15 cellular contexts compared by ENCODE assay signal in the genomic region with DNA sequence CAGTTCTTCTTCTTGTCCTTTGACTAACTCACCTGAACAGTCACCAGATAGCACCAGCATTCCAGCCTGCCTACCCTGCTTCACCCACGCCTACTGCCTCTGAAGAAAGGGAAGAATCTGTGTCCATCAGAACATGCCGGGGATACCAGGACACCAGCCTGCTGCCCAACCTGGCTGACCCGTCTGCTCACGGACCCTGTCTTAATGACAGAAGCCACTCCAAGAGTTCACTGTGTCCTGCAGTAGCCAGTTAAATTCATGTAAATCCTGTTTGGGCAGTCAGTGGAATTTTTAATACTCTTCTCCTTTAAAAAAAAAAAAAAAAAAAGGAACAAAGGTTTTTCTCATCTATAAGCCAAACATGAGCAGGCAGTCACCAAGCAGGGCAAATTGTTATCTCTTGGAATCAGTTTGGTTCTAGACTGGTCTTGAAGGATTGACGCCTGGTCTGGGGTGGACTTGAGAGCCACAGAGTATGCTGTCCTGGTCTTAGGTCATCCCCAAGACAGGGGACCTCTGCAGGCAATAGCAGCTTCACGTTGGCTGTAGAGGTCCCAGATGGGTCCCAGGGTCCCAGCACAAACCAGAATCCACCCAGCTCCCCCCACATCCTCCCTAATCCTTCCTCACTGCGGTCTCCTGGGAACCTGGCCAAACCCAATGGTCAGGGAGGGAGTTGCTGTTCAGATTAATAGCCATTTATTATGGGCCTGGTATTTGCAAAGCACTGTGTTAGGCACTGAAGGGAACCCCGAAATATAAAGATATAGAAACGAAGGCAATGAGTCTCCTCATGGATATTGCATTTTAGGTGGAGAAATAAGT.
A peak's percentile ranks its signal among the peaks of the same experiment; 100 is the strongest.
DNase-seq lines count a peak whose midpoint lies in the region; ATAC-seq and TF ChIP-seq lines count a peak whose summit lies in the region.
"Had no signal": no experiment of that assay in that cellular context is flagged by ENCODE, and none has a peak within 500 bp of the region (broad histone marks: within the 10 kb centered on the region; RNA-seq: fewer than 3 reads in every experiment).

No MANE protein-coding gene starts in this region.

- H3K9me3 ChIP-seq in suprapubic skin (no peaks in the 10 kb centered on the region), GM23248 (ENCODE audit: low read depth) (no peaks in the 10 kb centered on the region)
- H3K9me3 ChIP-seq: uterus had no signal

- peak overlapping the region; percentile 89 for H3K27ac Mint-ChIP-seq in activated naive CD4-positive, alpha-beta T cell treated with anti-CD3 and anti-CD28 coated beads, Interleukin-2, amount 50 U/mL, for 24 hours
- H3K27ac Mint-ChIP-seq in activated naive CD4-positive, alpha-beta T cell treated with anti-CD3 and anti-CD28 coated beads, Interleukin-2, amount 10 ng/mL, durations not matched to agents 7 days and 5 days, result no peak overlapping the region
- H3K27ac Mint-ChIP-seq in activated CD8-positive, alpha-beta T cell treated with anti-CD3 and anti-CD28 coated beads for 36 hours, result peak overlapping the region; percentile 78
- H3K27ac Mint-ChIP-seq: nephron progenitor cell had no signal

- H3K9ac ChIP-seq in GM23248, result no peak overlapping the region

- no peaks in the 10 kb centered on the region for H4K20me1 ChIP-seq in GM23248 (ENCODE audit: insufficient read depth)

- intact Hi-C loops in activated CD8-positive, alpha-beta T cell treated with anti-CD3 and anti-CD28 coated beads for 36 hours (cut with micrococcal nuclease), result no loop called here

- H3K4me3 ChIP-seq in fibroblast of pulmonary artery (replicated peaks; ENCODE audit: low read depth, low read length), result no peak overlapping the region
- H3K4me3 ChIP-seq in suprapubic skin, result no peak overlapping the region
- H3K4me3 ChIP-seq in GM23248, result no peak overlapping the region
- H3K4me3 ChIP-seq: uterus had no signal

- no peak for TF ChIP-seq POLR2A in suprapubic skin (IDR thresholded peaks at IDR 0.05)

- H2AFZ ChIP-seq in GM23248, result no peak overlapping the region

- CTCF ChIA-PET in activated naive CD4-positive, alpha-beta T cell treated with anti-CD3 and anti-CD28 coated beads, Interleukin-2, amount 10 ng/mL, durations not matched to agents 7 days and 5 days (lab: Charles Lee), result no interaction called here
- CTCF ChIA-PET in activated CD8-positive, alpha-beta T cell treated with anti-CD3 and anti-CD28 coated beads for 36 hours (lab: Charles Lee), result interaction anchor here (0.8 to 5.0 kb wide), 4 partner anchors 9 to 206 kb away, joined by 3 to 39 read pairs (median 6); no protein-coding TSS in a partner anchor

- POLR2A ChIA-PET in activated CD8-positive, alpha-beta T cell treated with anti-CD3 and anti-CD28 coated beads for 36 hours (lab: Charles Lee), result no interaction called here

- H3K4me3 Mint-ChIP-seq in activated naive CD4-positive, alpha-beta T cell treated with anti-CD3 and anti-CD28 coated beads, Interleukin-2, amount 50 U/mL, for 24 hours, result no peak overlapping the region
- H3K4me3 Mint-ChIP-seq in activated naive CD4-positive, alpha-beta T cell treated with anti-CD3 and anti-CD28 coated beads, Interleukin-2, amount 10 ng/mL, durations not matched to agents 7 days and 5 days, result no peak overlapping the region
- no peak overlapping the region for H3K4me3 Mint-ChIP-seq in activated CD8-positive, alpha-beta T cell treated with anti-CD3 and anti-CD28 coated beads for 36 hours
- H3K4me3 Mint-ChIP-seq: nephron progenitor cell had no signal

- H3K27me3 ChIP-seq in suprapubic skin (no peaks in the 10 kb centered on the region), GM23248 (replicated peaks; ENCODE audit: insufficient read depth) (no peaks in the 10 kb centered on the region)
- H3K27me3 ChIP-seq: uterus had no signal

- H3K4me1 Mint-ChIP-seq in activated naive CD4-positive, alpha-beta T cell treated with anti-CD3 and anti-CD28 coated beads, Interleukin-2, amount 50 U/mL, for 24 hours, result peaks cover 95% of the 10 kb centered on the region
- peaks cover 82% of the 10 kb centered on the region for H3K4me1 Mint-ChIP-seq in activated naive CD4-positive, alpha-beta T cell treated with anti-CD3 and anti-CD28 coated beads, Interleukin-2, amount 10 ng/mL, durations not matched to agents 7 days and 5 days
- H3K4me1 Mint-ChIP-seq in activated CD8-positive, alpha-beta T cell treated with anti-CD3 and anti-CD28 coated beads for 36 hours (ENCODE audit: low read depth), result peaks cover 94% of the 10 kb centered on the region

- no peak for ATAC-seq in activated CD8-positive, alpha-beta T cell treated with anti-CD3 and anti-CD28 coated beads for 36 hours
- ATAC-seq in GM18873 (IDR thresholded peaks at IDR 0.05; ENCODE audit: low FRiP score, unreplicated experiment), result no peak
- ATAC-seq in HG02852 (IDR thresholded peaks at IDR 0.05; ENCODE audit: unreplicated experiment), result no peak

- no peaks in the 10 kb centered on the region for H3K9me2 ChIP-seq in GM23248 (ENCODE audit: insufficient read depth)

- H3K27me3 Mint-ChIP-seq in activated naive CD4-positive, alpha-beta T cell treated with anti-CD3 and anti-CD28 coated beads, Interleukin-2, amount 50 U/mL, for 24 hours, result no peaks in the 10 kb centered on the region
- no peaks in the 10 kb centered on the region for H3K27me3 Mint-ChIP-seq in activated naive CD4-positive, alpha-beta T cell treated with anti-CD3 and anti-CD28 coated beads, Interleukin-2, amount 10 ng/mL, durations not matched to agents 7 days and 5 days
- no peaks in the 10 kb centered on the region for H3K27me3 Mint-ChIP-seq in activated CD8-positive, alpha-beta T cell treated with anti-CD3 and anti-CD28 coated beads for 36 hours

- peaks cover 20% of the 10 kb centered on the region for H3K36me3 Mint-ChIP-seq in activated naive CD4-positive, alpha-beta T cell treated with anti-CD3 and anti-CD28 coated beads, Interleukin-2, amount 50 U/mL, for 24 hours
- peaks cover 68% of the 10 kb centered on the region for H3K36me3 Mint-ChIP-seq in activated naive CD4-positive, alpha-beta T cell treated with anti-CD3 and anti-CD28 coated beads, Interleukin-2, amount 10 ng/mL, durations not matched to agents 7 days and 5 days
- H3K36me3 Mint-ChIP-seq in activated CD8-positive, alpha-beta T cell treated with anti-CD3 and anti-CD28 coated beads for 36 hours (ENCODE audit: low read depth), result peaks cover 76% of the 10 kb centered on the region

- no peaks in the 10 kb centered on the region for H3K9me3 Mint-ChIP-seq in activated naive CD4-positive, alpha-beta T cell treated with anti-CD3 and anti-CD28 coated beads, Interleukin-2, amount 50 U/mL, for 24 hours
- H3K9me3 Mint-ChIP-seq in activated naive CD4-positive, alpha-beta T cell treated with anti-CD3 and anti-CD28 coated beads, Interleukin-2, amount 10 ng/mL, durations not matched to agents 7 days and 5 days, result no peaks in the 10 kb centered on the region
- H3K9me3 Mint-ChIP-seq in activated CD8-positive, alpha-beta T cell treated with anti-CD3 and anti-CD28 coated beads for 36 hours, result no peaks in the 10 kb centered on the region
- H3K9me3 Mint-ChIP-seq: nephron progenitor cell had no signal

- WGBS in suprapubic skin, result 78% methylated on average over 9 of the region's 9 CpGs
- 89% methylated on average over 9 of the region's 9 CpGs for WGBS in GM23248 (ENCODE audit: low coverage in 1 of 2, low lambda C conversion rate in 2 of 2, missing lambda C conversion rate in 2 of 2), 2 experiments

- DNase-seq in activated naive CD4-positive, alpha-beta T cell treated with anti-CD3 and anti-CD28 coated beads, Interleukin-2, amount 10 ng/mL, durations not matched to agents 7 days and 5 days, result no peak
- DNase-seq in activated CD8-positive, alpha-beta T cell treated with anti-CD3 and anti-CD28 coated beads for 36 hours, result no peak
- DNase-seq in fibroblast of pulmonary artery (ENCODE audit: low read depth), result peak; percentile 70
- DNase-seq in suprapubic skin (ENCODE audit: low spot score in 2 of 2), result no peak
- DNase-seq in GM23248, result no peak
- DNase-seq: activated CD4-positive, alpha-beta T cell treated with anti-CD3 and anti-CD28 coated beads, Interleukin-2, amount 50 U/mL, for 48 hours; AML-193; aorta; NCI-H1105; NCI-H526; nephron progenitor cell; uterus had no signal

- peaks cover 79% of the 10 kb centered on the region for H3K4me1 ChIP-seq in suprapubic skin
- H3K4me1 ChIP-seq in GM23248 (ENCODE audit: insufficient read depth), result peaks cover 48% of the 10 kb centered on the region
- H3K4me1 ChIP-seq: uterus had no signal

- no peaks in the 10 kb centered on the region for H3K79me2 ChIP-seq in GM23248 (ENCODE audit: insufficient read depth)

- no peak for TF ChIP-seq EP300 in suprapubic skin (IDR thresholded peaks at IDR 0.05)

- in situ Hi-C loops in GM23248 (cut with MboI), result no loop called here

- TF ChIP-seq CTCF in activated CD8-positive, alpha-beta T cell treated with anti-CD3 and anti-CD28 coated beads for 36 hours (IDR thresholded peaks at IDR 0.05), result no peak
- TF ChIP-seq CTCF in fibroblast of pulmonary artery (IDR thresholded peaks at IDR 0.05; ENCODE audit: low read length, missing control alignments), result no peak
- no peak for TF ChIP-seq CTCF in suprapubic skin (IDR thresholded peaks at IDR 0.05)

- H3K36me3 ChIP-seq in suprapubic skin (no peaks in the 10 kb centered on the region), GM23248 (ENCODE audit: low read depth) (no peaks in the 10 kb centered on the region)
- H3K36me3 ChIP-seq: uterus had no signal

- H3K27ac ChIP-seq in suprapubic skin (peak overlapping the region; percentile 55), GM23248 (no peak overlapping the region)
- H3K27ac ChIP-seq: uterus had no signal

- peaks cover 47% of the 10 kb centered on the region for H3F3A ChIP-seq in GM23248 (ENCODE audit: insufficient read depth)

- no peak overlapping the region for H3K4me2 ChIP-seq in GM23248 (ENCODE audit: unreplicated experiment)
